Comparison of ENCODE assay signal across 1 cellular context in genomic region chr16:3086596-3087242, GRCh38.
A peak's percentile ranks its signal among the peaks of the same experiment; 100 is the strongest.
TF ChIP-seq lines count a peak whose summit lies in the region.

No MANE protein-coding gene starts in this region.

TF ChIP-seq in GM12878, 131 proteins besides CTCF, POLR2A, EP300 and RAD21:
- no peak for TF ChIP-seq CHD2 (IDR thresholded peaks at IDR 0.05; ENCODE audit: borderline replicate concordance, low read depth, low read length)
- no peak for TF ChIP-seq USF2 (IDR thresholded peaks at IDR 0.05; ENCODE audit: borderline replicate concordance, low read depth, low read length)
- 0 out of 2 replicates have a peak, but pooled peaks have one; percentile 5 for TF ChIP-seq SPI1 (IDR thresholded peaks at IDR 0.05; ENCODE audit: borderline replicate concordance, insufficient read depth, low read depth, low read length)
- TF ChIP-seq E2F8 (IDR thresholded peaks at IDR 0.05; ENCODE audit: low read depth, partially characterized antibody): no peak
- no peak for TF ChIP-seq JUND (IDR thresholded peaks at IDR 0.05; ENCODE audit: low read depth, low read length)
- TF ChIP-seq MTA2 (IDR thresholded peaks at IDR 0.05; ENCODE audit: low read depth): no peak
- TF ChIP-seq MXI1 (IDR thresholded peaks at IDR 0.05; ENCODE audit: low read depth, low read length): no peak
- TF ChIP-seq GABPA (IDR thresholded peaks at IDR 0.05; ENCODE audit: low read depth): no peak
- TF ChIP-seq ZNF24 (IDR thresholded peaks at IDR 0.05): no peak
- TF ChIP-seq CBX5 (IDR thresholded peaks at IDR 0.05; ENCODE audit: low read depth): no peak
- no peak for TF ChIP-seq FOS (IDR thresholded peaks at IDR 0.05; ENCODE audit: borderline replicate concordance, extremely low read depth, insufficient read length)
- TF ChIP-seq IKZF2 (IDR thresholded peaks at IDR 0.05): no peak
- TF ChIP-seq, protein P1, sequence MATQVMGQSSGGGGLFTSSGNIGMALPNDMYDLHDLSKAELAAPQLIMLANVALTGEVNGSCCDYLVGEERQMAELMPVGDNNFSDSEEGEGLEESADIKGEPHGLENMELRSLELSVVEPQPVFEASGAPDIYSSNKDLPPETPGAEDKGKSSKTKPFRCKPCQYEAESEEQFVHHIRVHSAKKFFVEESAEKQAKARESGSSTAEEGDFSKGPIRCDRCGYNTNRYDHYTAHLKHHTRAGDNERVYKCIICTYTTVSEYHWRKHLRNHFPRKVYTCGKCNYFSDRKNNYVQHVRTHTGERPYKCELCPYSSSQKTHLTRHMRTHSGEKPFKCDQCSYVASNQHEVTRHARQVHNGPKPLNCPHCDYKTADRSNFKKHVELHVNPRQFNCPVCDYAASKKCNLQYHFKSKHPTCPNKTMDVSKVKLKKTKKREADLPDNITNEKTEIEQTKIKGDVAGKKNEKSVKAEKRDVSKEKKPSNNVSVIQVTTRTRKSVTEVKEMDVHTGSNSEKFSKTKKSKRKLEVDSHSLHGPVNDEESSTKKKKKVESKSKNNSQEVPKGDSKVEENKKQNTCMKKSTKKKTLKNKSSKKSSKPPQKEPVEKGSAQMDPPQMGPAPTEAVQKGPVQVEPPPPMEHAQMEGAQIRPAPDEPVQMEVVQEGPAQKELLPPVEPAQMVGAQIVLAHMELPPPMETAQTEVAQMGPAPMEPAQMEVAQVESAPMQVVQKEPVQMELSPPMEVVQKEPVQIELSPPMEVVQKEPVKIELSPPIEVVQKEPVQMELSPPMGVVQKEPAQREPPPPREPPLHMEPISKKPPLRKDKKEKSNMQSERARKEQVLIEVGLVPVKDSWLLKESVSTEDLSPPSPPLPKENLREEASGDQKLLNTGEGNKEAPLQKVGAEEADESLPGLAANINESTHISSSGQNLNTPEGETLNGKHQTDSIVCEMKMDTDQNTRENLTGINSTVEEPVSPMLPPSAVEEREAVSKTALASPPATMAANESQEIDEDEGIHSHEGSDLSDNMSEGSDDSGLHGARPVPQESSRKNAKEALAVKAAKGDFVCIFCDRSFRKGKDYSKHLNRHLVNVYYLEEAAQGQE (IDR thresholded peaks at IDR 0.05; ENCODE audit: low read depth, low read length): no peak
- no peak for TF ChIP-seq KDM1A (IDR thresholded peaks at IDR 0.05; ENCODE audit: borderline replicate concordance)
- no peak for TF ChIP-seq ESRRA (IDR thresholded peaks at IDR 0.05; ENCODE audit: low read length)
- peak; percentile 67; the same call in 1 of the 2 replicates for TF ChIP-seq MLLT1 (IDR thresholded peaks at IDR 0.05)
